ENCODE assay signal across 8 cellular contexts in the genomic region with DNA sequence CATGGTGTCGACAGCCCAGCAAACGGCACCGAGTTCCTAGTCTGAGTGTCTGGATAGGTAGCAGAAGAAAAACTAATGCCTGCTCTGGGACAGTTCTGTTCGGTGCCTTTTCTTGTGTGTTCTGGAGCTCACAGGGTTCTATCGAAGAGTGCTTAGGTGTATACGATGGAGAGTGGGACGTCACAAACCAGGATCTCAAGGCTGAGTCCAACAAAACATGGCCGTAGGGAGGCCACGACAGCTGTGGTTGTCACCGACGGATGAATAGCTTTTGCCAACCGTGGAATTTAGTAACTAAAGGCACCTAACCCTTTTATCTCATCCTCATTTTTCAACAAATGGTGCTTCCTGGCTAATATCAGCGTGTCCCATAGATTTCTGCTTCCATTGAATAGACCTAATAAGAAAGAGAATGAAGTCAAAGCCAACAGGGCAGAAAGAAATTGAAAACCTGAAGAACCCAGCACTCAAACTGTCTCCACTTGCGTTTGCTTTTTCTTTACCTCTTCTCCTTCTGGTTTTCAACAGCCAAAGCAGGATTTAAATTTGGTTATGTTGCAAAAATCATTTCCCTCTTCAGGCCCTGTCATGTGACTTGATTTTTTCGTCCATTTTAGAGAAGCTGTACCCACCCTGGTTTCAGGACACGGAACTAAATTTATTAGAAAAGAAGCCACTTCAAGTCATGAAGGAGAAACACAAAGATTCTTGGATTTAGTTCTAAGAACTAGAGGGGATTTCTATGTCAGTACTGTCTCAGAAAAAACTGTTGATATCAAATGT. TPM values are rescaled to one million over a fixed set of nuclear protein-coding genes. Genes with fewer than 3 reads are reported as not detected.
DNase-seq lines count a peak whose midpoint lies in the region; ATAC-seq and TF ChIP-seq lines count a peak whose summit lies in the region.

No MANE protein-coding gene starts in this region.

- in situ Hi-C loops in GM13976 (cut with MboI; ENCODE audit: low sequenced_read_pairs, unreplicated experiment) (no loop called here), Panc1 (cut with HindIII; ENCODE audit: low pct_unique_long_range_greater_than_20kb, low sequenced_read_pairs) (no loop called here), GM13977 (cut with MboI; ENCODE audit: low pct_unique_long_range_greater_than_20kb, low sequenced_read_pairs, unreplicated experiment) (no loop called here)

- H2BK5ac ChIP-seq in trophoblast cell (ENCODE audit: low read depth, low read length, poor library complexity) = no peak overlapping the region

- H3K4me2 ChIP-seq in trophoblast cell (ENCODE audit: low read length) = peak overlapping the region; percentile 74

- no peak overlapping the region for H4K91ac ChIP-seq in trophoblast cell (ENCODE audit: low read depth, low read length)

- H3K4ac ChIP-seq in trophoblast cell (ENCODE audit: low read depth, low read length) = no peak overlapping the region

- no peak overlapping the region for H2BK120ac ChIP-seq in trophoblast cell (ENCODE audit: insufficient read depth, low read length, poor library complexity)

- peak overlapping the region; percentile 80 for H3K14ac ChIP-seq in trophoblast cell (ENCODE audit: low read length)

- H3K27ac ChIP-seq in Panc1 (ENCODE audit: low read length) (peak overlapping the region; percentile 72), esophagus muscularis mucosa (replicated peaks in 1 of 4) (peak overlapping the region; percentile 88 to 97 (median 96)), trophoblast cell (ENCODE audit: low read depth, low read length) (peak overlapping the region; percentile 83)

- H3K4me3 ChIP-seq in BE2C (ENCODE audit: low read depth, low read length) (peak overlapping the region; percentile 100), Panc1 (ENCODE audit: low read depth in 2 of 2, low read length in 2 of 2) (peak overlapping the region; percentile 83 to 96), esophagus muscularis mucosa (peak overlapping the region; percentile 89 to 98 (median 94)), trophoblast cell (ENCODE audit: low read depth, low read length) (peak overlapping the region; percentile 87)

- peak; percentile 19; the same call in 1 of the 2 replicates for ATAC-seq in Panc1

- DNase-seq in BE2C = no peak
- DNase-seq in GM13976 (ENCODE audit: low spot score) = peak; percentile 6
- DNase-seq in Panc1 (ENCODE audit: low read depth, low spot score) = no peak
- DNase-seq in esophagus muscularis mucosa (ENCODE audit: extremely low spot score) = no peak
- no peak for DNase-seq in trophoblast cell
- no peak for DNase-seq in GM13977 (ENCODE audit: low spot score)
- no peak for DNase-seq in EL
- no peak for DNase-seq in activated CD8-positive, alpha-beta memory T cell treated with anti-CD3 and anti-CD28 coated beads, Interleukin-2, amount 50 U/mL, for 48 hours

- peak overlapping the region; percentile 42 for H2AFZ ChIP-seq in trophoblast cell (ENCODE audit: insufficient read depth, low read length, poor library complexity)

- no peaks in the 10 kb centered on the region for H3K9me3 ChIP-seq in BE2C
- no peaks in the 10 kb centered on the region for H3K9me3 ChIP-seq in Panc1 (ENCODE audit: control insufficient read depth, insufficient read depth, low read depth, low read length)
- no peaks in the 10 kb centered on the region for H3K9me3 ChIP-seq in esophagus muscularis mucosa
- no peaks in the 10 kb centered on the region for H3K9me3 ChIP-seq in trophoblast cell (ENCODE audit: insufficient read depth, low read depth, low read length)

- H3K9ac ChIP-seq in trophoblast cell (ENCODE audit: low read length) = peak overlapping the region; percentile 6

- CTCF ChIA-PET in Panc1 (lab: Charles Lee) = no interaction called here

- no peak overlapping the region for H3K18ac ChIP-seq in trophoblast cell (ENCODE audit: low read length)

- H3K27me3 ChIP-seq in BE2C (no peaks in the 10 kb centered on the region), Panc1 (ENCODE audit: control insufficient read depth, insufficient read depth, low read length) (no peaks in the 10 kb centered on the region), esophagus muscularis mucosa (no peaks in the 10 kb centered on the region), trophoblast cell (ENCODE audit: insufficient read depth, low read length) (no peaks in the 10 kb centered on the region)

- TF ChIP-seq EP300 in esophagus muscularis mucosa (IDR thresholded peaks at IDR 0.05) = no peak

- H2BK12ac ChIP-seq in trophoblast cell (ENCODE audit: low read length) = no peak overlapping the region

- BruUV-seq in Panc1 (replicated peaks; lab: Mats Ljungman, UMichigan) = TSS peak; percentile 87

- no peak overlapping the region for H4K12ac ChIP-seq in trophoblast cell (ENCODE audit: low read depth, low read length)

- H3K79me1 ChIP-seq in trophoblast cell (ENCODE audit: low read length) = peaks cover 10% of the 10 kb centered on the region

- H3K36me3 ChIP-seq in BE2C (peaks cover 18% of the 10 kb centered on the region), Panc1 (ENCODE audit: control insufficient read depth, insufficient read depth, low read length) (peaks cover 9% of the 10 kb centered on the region), esophagus muscularis mucosa (peaks cover 0 to 22% (median 10%) of the 10 kb centered on the region in 4 donors), trophoblast cell (ENCODE audit: control insufficient read depth in 1 of 2, insufficient read depth in 2 of 2, low read length in 2 of 2) (peaks cover 2% of the 10 kb centered on the region in 2 experiments)

- no peak overlapping the region for H3K23ac ChIP-seq in trophoblast cell (ENCODE audit: low read length)

- POLR2A ChIA-PET in Panc1 (lab: Charles Lee) = no interaction called here

- TF ChIP-seq CTCF in BE2C (IDR thresholded peaks at IDR 0.05; ENCODE audit: low read depth, low read length) (no peak), GM13976 (IDR thresholded peaks at IDR 0.05; ENCODE audit: borderline replicate concordance, control extremely low read depth, extremely low read depth, insufficient read depth, missing control alignments) (no peak), Panc1 (IDR thresholded peaks at IDR 0.05) (no peak), esophagus muscularis mucosa (IDR thresholded peaks at IDR 0.05) (no peak), GM13977 (IDR thresholded peaks at IDR 0.05; ENCODE audit: extremely low read depth, insufficient read depth, missing control alignments) (no peak)

- H2AK5ac ChIP-seq in trophoblast cell (ENCODE audit: low read length) = no peak overlapping the region

- H4K8ac ChIP-seq in trophoblast cell (ENCODE audit: low read depth, low read length) = peak overlapping the region; percentile 73

- peaks cover 4% of the 10 kb centered on the region for H3K79me2 ChIP-seq in trophoblast cell (ENCODE audit: control insufficient read depth, insufficient read depth, low read length, poor library complexity)

- intact Hi-C loops in Panc1 (cut with micrococcal nuclease; ENCODE audit: unreplicated experiment) = loop anchor here (2.0 kb wide), 1 partner anchor 76 kb away; no protein-coding TSS in a partner anchor
- intact Hi-C loops in esophagus muscularis mucosa (cut with DNase I) = loop anchor here (5.0 kb wide), 2 partner anchors 44 to 116 kb away; a partner anchor contains a TSS

- 13% methylated on average over 16 of the region's 16 CpGs for WGBS in esophagus muscularis mucosa
- WGBS in trophoblast cell (ENCODE audit: extremely low coverage, insufficient coverage, insufficient read length) = no CpG with 5 or more reads among the region's 16 CpGs

- H3K4me1 ChIP-seq in BE2C (no peaks in the 10 kb centered on the region; the same call in 1 of the 2 replicates), Panc1 (ENCODE audit: control insufficient read depth, insufficient read depth, low read length) (peaks cover 4% of the 10 kb centered on the region), esophagus muscularis mucosa (peaks cover 12 to 25% (median 21%) of the 10 kb centered on the region in 4 donors), trophoblast cell (ENCODE audit: control insufficient read depth in 1 of 2, insufficient read depth in 2 of 2, low read length in 2 of 2) (peaks cover 0 to 3% of the 10 kb centered on the region in 2 experiments)

- no peak for TF ChIP-seq POLR2A in esophagus muscularis mucosa (IDR thresholded peaks at IDR 0.05; ENCODE audit: low read depth)

RNA-seq across cellular contexts. Expression of a gene that starts 0.8 kb away (rescaled TPM):
- 6.6 TPM for polyA plus RNA-seq in BE2C (2012; ENCODE audit: insufficient read depth, insufficient read length, low read depth)
- 10.5 TPM for total RNA-seq in Panc1 (2021; ENCODE audit: unreplicated experiment)
- 2.3 TPM for polyA plus RNA-seq in Panc1 (2012; ENCODE audit: insufficient read length)
- 1 to 10 TPM; 8.1 to 9.4 (median 8.5) TPM for total RNA-seq in esophagus muscularis mucosa
- polyA plus RNA-seq in trophoblast cell (2013) = 15.8 and 17.4 TPM in 2 replicates

RNA-seq across cellular contexts. Expression of a gene that starts 42.9 kb away (rescaled TPM):
- 25.4 TPM for polyA plus RNA-seq in BE2C (2012; ENCODE audit: insufficient read depth, insufficient read length, low read depth)
- 29.3 TPM for total RNA-seq in Panc1 (2021; ENCODE audit: unreplicated experiment)
- 7.4 TPM for polyA plus RNA-seq in Panc1 (2012; ENCODE audit: insufficient read length)
- total RNA-seq in esophagus muscularis mucosa = 10 to 100 TPM; 21.4 to 40.3 (median 24.5) TPM
- polyA plus RNA-seq in trophoblast cell (2013) = 38.2 and 38.5 TPM in 2 replicates
